In genomic region chr2:43430489-43430888, GRCh38 we compare ENCODE assay signal across 1 cellular context.
A peak's percentile ranks its signal among the peaks of the same experiment; 100 is the strongest.
TF ChIP-seq lines count a peak whose summit lies in the region.

No MANE protein-coding gene starts in this region.

TF ChIP-seq in SK-N-SH treated with all-trans-retinoic acid at 6 μM for 48 hours, 23 proteins besides CTCF, POLR2A, EP300 and RAD21 (continued from another document):
- TF ChIP-seq ZNF8 (CRISPR knock-in tag; IDR thresholded peaks at IDR 0.05) (no peak), ISL1 (CRISPR knock-in tag; IDR thresholded peaks at IDR 0.05) (peak; percentile 32; the same call in 1 of the 2 replicates)
TF ChIP-seq in SK-N-SH treated with all-trans-retinoic acid at 6 μM for 48 hours: peak in this region for 1.
